ENCODE assay signal across 10 cellular contexts in genomic region chr7:69067397-69067796, GRCh38.
A peak's percentile ranks its signal among the peaks of the same experiment; 100 is the strongest.
DNase-seq lines count a peak whose midpoint lies in the region; ATAC-seq and TF ChIP-seq lines count a peak whose summit lies in the region.
"Had no signal": no experiment of that assay in that cellular context is flagged by ENCODE, and none has a peak within 500 bp of the region (broad histone marks: within the 10 kb centered on the region; RNA-seq: fewer than 3 reads in every experiment).

No MANE protein-coding gene starts in this region.

- H3K27ac ChIP-seq in DND-41 (ENCODE audit: low read length) (no peak overlapping the region), Karpas-422 (ENCODE audit: low read length) (no peak overlapping the region), right lobe of liver (no peak overlapping the region)

- H3K79me2 ChIP-seq in DND-41 (ENCODE audit: insufficient read depth, low read length) (no peaks in the 10 kb centered on the region), Karpas-422 (ENCODE audit: low read length) (no peaks in the 10 kb centered on the region)

- 17% methylated on average over 3 of the region's 3 CpGs for WGBS in right lobe of liver (ENCODE audit: insufficient coverage, low coverage, low lambda C conversion rate, missing lambda C conversion rate)

- peaks cover 28% of the 10 kb centered on the region for H3K9me3 Mint-ChIP-seq in WTC11
- H3K9me3 Mint-ChIP-seq: activated B cell treated with CpG ODN at 0.5 μM for 24 hours had no signal

- peak; percentile 48 for TF ChIP-seq CTCF in DND-41 (IDR thresholded peaks at IDR 0.05; ENCODE audit: borderline replicate concordance, extremely low read depth, low read length, poor library complexity, severe bottlenecking)
- peak; percentile 77 for TF ChIP-seq CTCF in WTC11 (IDR thresholded peaks at IDR 0.05)
- TF ChIP-seq CTCF in right lobe of liver (IDR thresholded peaks at IDR 0.05): peak; percentile 54 to 71 (median 63)
- no peak for TF ChIP-seq CTCF in mucosa of descending colon (IDR thresholded peaks at IDR 0.05)

- intact Hi-C loops in right lobe of liver (cut with DNase I): no loop called here
- intact Hi-C loops in mucosa of descending colon (cut with DNase I, micrococcal nuclease): no loop called here

- no peak overlapping the region for H3K27ac Mint-ChIP-seq in WTC11
- H3K27ac Mint-ChIP-seq: activated B cell treated with CpG ODN at 0.5 μM for 24 hours; activated naive CD8-positive, alpha-beta T cell treated with anti-CD3 and anti-CD28 coated beads for 36 hours had no signal

- TF ChIP-seq POLR2A in right lobe of liver (IDR thresholded peaks at IDR 0.05): no peak

- H3K4me2 ChIP-seq in DND-41 (ENCODE audit: insufficient read depth, low read length) (no peak overlapping the region), Karpas-422 (ENCODE audit: low read depth, low read length, poor library complexity, severe bottlenecking) (no peak overlapping the region)

- H3K36me3 ChIP-seq in DND-41 (ENCODE audit: insufficient read depth, low read length): no peaks in the 10 kb centered on the region
- no peaks in the 10 kb centered on the region; the same call in 1 of the 2 replicates for H3K36me3 ChIP-seq in Karpas-422 (ENCODE audit: insufficient read depth, low read length)
- no peaks in the 10 kb centered on the region for H3K36me3 ChIP-seq in right lobe of liver
- no peaks in the 10 kb centered on the region for H3K36me3 ChIP-seq in mucosa of descending colon (ENCODE audit: low read depth)

- H3K4me1 Mint-ChIP-seq in WTC11: no peaks in the 10 kb centered on the region
- H3K4me1 Mint-ChIP-seq: activated B cell treated with CpG ODN at 0.5 μM for 24 hours; activated naive CD8-positive, alpha-beta T cell treated with anti-CD3 and anti-CD28 coated beads for 36 hours had no signal

- peaks cover 8% of the 10 kb centered on the region for H3K27me3 Mint-ChIP-seq in WTC11 (ENCODE audit: low read depth)
- H3K27me3 Mint-ChIP-seq: activated B cell treated with CpG ODN at 0.5 μM for 24 hours; activated naive CD8-positive, alpha-beta T cell treated with anti-CD3 and anti-CD28 coated beads for 36 hours had no signal

- no peaks in the 10 kb centered on the region for H3K9me2 ChIP-seq in Karpas-422 (replicated peaks; ENCODE audit: insufficient read depth, low read length)

- H3K9me3 ChIP-seq in DND-41 (ENCODE audit: insufficient read depth, low read length, severe bottlenecking): peaks cover under 1% of the 10 kb centered on the region
- no peaks in the 10 kb centered on the region for H3K9me3 ChIP-seq in Karpas-422 (ENCODE audit: low read length)
- H3K9me3 ChIP-seq in right lobe of liver: no peaks in the 10 kb centered on the region
- peaks cover 27% of the 10 kb centered on the region for H3K9me3 ChIP-seq in mucosa of descending colon

- no peak overlapping the region for H3K4me3 ChIP-seq in DND-41 (ENCODE audit: low read depth in 1 of 2, low read length in 2 of 2)
- H3K4me3 ChIP-seq in Karpas-422 (ENCODE audit: low read length): no peak overlapping the region
- no peak overlapping the region for H3K4me3 ChIP-seq in right lobe of liver
- no peak overlapping the region for H3K4me3 ChIP-seq in mucosa of descending colon

- H3K9ac ChIP-seq in DND-41 (ENCODE audit: low read depth, low read length): no peak overlapping the region
- H3K9ac ChIP-seq in Karpas-422 (ENCODE audit: low read length): no peak overlapping the region

- H3K36me3 Mint-ChIP-seq in WTC11: peaks cover 14% of the 10 kb centered on the region
- H3K36me3 Mint-ChIP-seq: activated naive CD8-positive, alpha-beta T cell treated with anti-CD3 and anti-CD28 coated beads for 36 hours had no signal

- H3K27me3 ChIP-seq in DND-41 (ENCODE audit: insufficient read depth, low read length, poor library complexity): no peaks in the 10 kb centered on the region
- no peaks in the 10 kb centered on the region for H3K27me3 ChIP-seq in Karpas-422 (ENCODE audit: low read length)
- H3K27me3 ChIP-seq in right lobe of liver: no peaks in the 10 kb centered on the region

- ATAC-seq in DND-41 (ENCODE audit: insufficient read depth, low read depth): no peak
- ATAC-seq in WTC11: peak; percentile 87
- ATAC-seq in right lobe of liver: peak; percentile 81 to 95 (median 90)
- no peak for ATAC-seq in HG03159 (IDR thresholded peaks at IDR 0.05; ENCODE audit: unreplicated experiment)
- no peak for ATAC-seq in GM21825 (IDR thresholded peaks at IDR 0.05; ENCODE audit: unreplicated experiment)
- no peak for ATAC-seq in mucosa of descending colon
- ATAC-seq in HG02798 (IDR thresholded peaks at IDR 0.05; ENCODE audit: poor library complexity, unreplicated experiment): no peak

- DNase-seq in DND-41: no peak
- peak; percentile 87 for DNase-seq in Karpas-422
- peak; percentile 74 for DNase-seq in WTC11 (ENCODE audit: low spot score)
- peak; percentile 60 to 67 (median 61) for DNase-seq in right lobe of liver
- DNase-seq in mucosa of descending colon: no peak
- DNase-seq: activated B cell treated with CpG ODN at 0.5 μM for 24 hours; activated naive CD8-positive, alpha-beta T cell treated with anti-CD3 and anti-CD28 coated beads for 36 hours had no signal

- H3K4me1 ChIP-seq in DND-41 (ENCODE audit: insufficient read depth, low read length): no peaks in the 10 kb centered on the region
- 0 out of 2 replicates have a peak, but pooled peaks cover 3% of the 10 kb centered on the region for H3K4me1 ChIP-seq in Karpas-422 (ENCODE audit: low read length)
- no peaks in the 10 kb centered on the region for H3K4me1 ChIP-seq in right lobe of liver
- H3K4me1 ChIP-seq in mucosa of descending colon (ENCODE audit: low read depth): no peaks in the 10 kb centered on the region

- POLR2A ChIA-PET in WTC11 (lab: Charles Lee): interaction anchor here (0.6 kb wide), 1 partner anchor 393 kb away, joined by 3 read pairs; no protein-coding TSS in a partner anchor

- no peak overlapping the region for H3K4me3 Mint-ChIP-seq in WTC11
- H3K4me3 Mint-ChIP-seq: activated B cell treated with CpG ODN at 0.5 μM for 24 hours; activated naive CD8-positive, alpha-beta T cell treated with anti-CD3 and anti-CD28 coated beads for 36 hours had no signal

- no peaks in the 10 kb centered on the region for H4K20me1 ChIP-seq in DND-41 (ENCODE audit: insufficient read depth, low read length)
- H4K20me1 ChIP-seq in Karpas-422 (ENCODE audit: insufficient read depth, low read depth, low read length): no peaks in the 10 kb centered on the region

- CTCF ChIA-PET in WTC11 (lab: Charles Lee): interaction anchor here (0.5 to 2.6 kb wide), 37 partner anchors 8 to 1689 kb away, joined by 3 to 11 read pairs (median 3); no protein-coding TSS in a partner anchor

- H2AFZ ChIP-seq in DND-41 (ENCODE audit: low read depth, low read length) (no peak overlapping the region), Karpas-422 (ENCODE audit: low read length) (no peak overlapping the region)

TF ChIP-seq in WTC11, 78 proteins besides CTCF, POLR2A, EP300 and RAD21 (continues in another document):
- TF ChIP-seq ZNF532 (CRISPR knock-in tag; IDR thresholded peaks at IDR 0.05; ENCODE audit: borderline replicate concordance): no peak
- TF ChIP-seq NFE2L1 (CRISPR knock-in tag; IDR thresholded peaks at IDR 0.05): no peak
- no peak for TF ChIP-seq ZNF416 (CRISPR knock-in tag; IDR thresholded peaks at IDR 0.05)
- TF ChIP-seq SMAD4 (CRISPR knock-in tag; IDR thresholded peaks at IDR 0.05): no peak
- no peak for TF ChIP-seq OVOL2 (CRISPR knock-in tag; IDR thresholded peaks at IDR 0.05; ENCODE audit: borderline replicate concordance)
- no peak for TF ChIP-seq ZNF263 (CRISPR knock-in tag; IDR thresholded peaks at IDR 0.05; ENCODE audit: low read depth)
- no peak for TF ChIP-seq EMX1 (CRISPR knock-in tag; IDR thresholded peaks at IDR 0.05)
- TF ChIP-seq, protein P1, sequence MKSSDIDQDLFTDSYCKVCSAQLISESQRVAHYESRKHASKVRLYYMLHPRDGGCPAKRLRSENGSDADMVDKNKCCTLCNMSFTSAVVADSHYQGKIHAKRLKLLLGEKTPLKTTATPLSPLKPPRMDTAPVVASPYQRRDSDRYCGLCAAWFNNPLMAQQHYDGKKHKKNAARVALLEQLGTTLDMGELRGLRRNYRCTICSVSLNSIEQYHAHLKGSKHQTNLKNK (CRISPR knock-in tag; IDR thresholded peaks at IDR 0.05): no peak

Comparison
In these comparisons a context has a peak if more than half of its experiments do, and no peak if none do; other contexts are left out.
1. ATAC-seq: peak in WTC11 (single experiment) and right lobe of liver (4 of 4); none in DND-41 (single experiment), HG03159 (single experiment), GM21825 (single experiment), mucosa of descending colon (single experiment) and HG02798 (single experiment).
2. DNase-seq: peak in Karpas-422 (single experiment), WTC11 (single experiment) and right lobe of liver (3 of 3); none in DND-41 (single experiment) and mucosa of descending colon (0 of 3).